ENCODE assay signal across 20 cellular contexts in genomic region chr3:155047672-155048071, GRCh38. TPM values are rescaled to one million over a fixed set of nuclear protein-coding genes. Genes with fewer than 3 reads are reported as not detected.
DNase-seq lines count a peak whose midpoint lies in the region; ATAC-seq and TF ChIP-seq lines count a peak whose summit lies in the region.
"Had no signal": no experiment of that assay in that cellular context is flagged by ENCODE, and none has a peak within 500 bp of the region (broad histone marks: within the 10 kb centered on the region; RNA-seq: fewer than 3 reads in every experiment).

No MANE protein-coding gene starts in this region.

- no peaks in the 10 kb centered on the region for H3K4me1 Mint-ChIP-seq in activated CD4-positive, alpha-beta T cell treated with anti-CD3 and anti-CD28 coated beads, Interleukin-2, amount 10 ng/mL, durations not matched to agents 24 days and 14 days
- H3K4me1 Mint-ChIP-seq: T-helper 17 cell had no signal

- H4K20me1 ChIP-seq in SU-DHL-6 (ENCODE audit: low read depth, low read length) (no peaks in the 10 kb centered on the region), smooth muscle cell (ENCODE audit: low read depth) (no peaks in the 10 kb centered on the region)

- no peak overlapping the region for H3K4me2 ChIP-seq in SU-DHL-6 (ENCODE audit: low read depth, low read length, poor library complexity, severe bottlenecking)
- no peak overlapping the region for H3K4me2 ChIP-seq in smooth muscle cell
- H3K4me2 ChIP-seq: A549 had no signal

- peak; percentile 84 for ATAC-seq in GM18870 (IDR thresholded peaks at IDR 0.05; ENCODE audit: unreplicated experiment)
- ATAC-seq in HG02884 (IDR thresholded peaks at IDR 0.05; ENCODE audit: unreplicated experiment) = peak; percentile 62
- ATAC-seq in HG02642 (IDR thresholded peaks at IDR 0.05; ENCODE audit: poor library complexity, unreplicated experiment) = no peak
- ATAC-seq: A549, PC-3, T-helper 17 cell had no signal

- WGBS in smooth muscle cell (ENCODE audit: low lambda C conversion rate) = 92% methylated on average over 3 of the region's 3 CpGs

- intact Hi-C loops in activated CD4-positive, alpha-beta T cell treated with anti-CD3 and anti-CD28 coated beads, Interleukin-2, amount 10 ng/mL, durations not matched to agents 24 days and 14 days (cut with micrococcal nuclease) = no loop called here

- H3F3A ChIP-seq in SU-DHL-6 (ENCODE audit: insufficient read depth) = no peaks in the 10 kb centered on the region
- no peaks in the 10 kb centered on the region for H3F3A ChIP-seq in smooth muscle cell (ENCODE audit: low read depth)

- H3K4me3 ChIP-seq in SU-DHL-6 (ENCODE audit: insufficient read depth, low read length, poor library complexity, severe bottlenecking) = no peak overlapping the region
- H3K4me3 ChIP-seq in smooth muscle cell = no peak overlapping the region
- H3K4me3 ChIP-seq: A549 had no signal

- H2AFZ ChIP-seq in SU-DHL-6 (ENCODE audit: low read depth, low read length, severe bottlenecking) (peak overlapping the region; percentile 23), smooth muscle cell (ENCODE audit: low read depth) (peak overlapping the region; percentile 43)

- H3K9ac ChIP-seq in SU-DHL-6 (ENCODE audit: low read length) (no peak overlapping the region), smooth muscle cell (ENCODE audit: low read depth) (no peak overlapping the region)

- peaks cover 3% of the 10 kb centered on the region for H3K9me3 Mint-ChIP-seq in activated CD4-positive, alpha-beta T cell treated with anti-CD3 and anti-CD28 coated beads, Interleukin-2, amount 10 ng/mL, durations not matched to agents 24 days and 14 days

- H3K27ac Mint-ChIP-seq in activated CD4-positive, alpha-beta T cell treated with anti-CD3 and anti-CD28 coated beads, Interleukin-2, amount 10 ng/mL, durations not matched to agents 24 days and 14 days = no peak overlapping the region
- H3K27ac Mint-ChIP-seq: B cell, T-helper 17 cell had no signal

- H3K27me3 ChIP-seq in SU-DHL-6 (ENCODE audit: low read length) = no peaks in the 10 kb centered on the region
- H3K27me3 ChIP-seq in smooth muscle cell (ENCODE audit: low read depth) = no peaks in the 10 kb centered on the region

- H3K79me2 ChIP-seq in SU-DHL-6 (ENCODE audit: insufficient read depth, low read length) (no peaks in the 10 kb centered on the region), smooth muscle cell (ENCODE audit: low read depth) (no peaks in the 10 kb centered on the region)

- H3K27ac ChIP-seq in SU-DHL-6 (ENCODE audit: low read depth, low read length) = no peak overlapping the region
- H3K27ac ChIP-seq in smooth muscle cell (ENCODE audit: low read depth) = no peak overlapping the region
- H3K27ac ChIP-seq: A549 had no signal

- no peaks in the 10 kb centered on the region for H3K36me3 ChIP-seq in SU-DHL-6 (ENCODE audit: low read length)
- H3K36me3 ChIP-seq in smooth muscle cell (ENCODE audit: low read depth) = no peaks in the 10 kb centered on the region

- TF ChIP-seq CTCF in SU-DHL-6 (IDR thresholded peaks at IDR 0.05; ENCODE audit: insufficient read depth, low read length, poor library complexity, severe bottlenecking) = no peak
- TF ChIP-seq CTCF in smooth muscle cell (IDR thresholded peaks at IDR 0.05; ENCODE audit: borderline replicate concordance, insufficient read depth, poor library complexity, severe bottlenecking) = no peak

- H3K4me1 ChIP-seq in smooth muscle cell (ENCODE audit: low read depth) = no peaks in the 10 kb centered on the region
- H3K4me1 ChIP-seq: A549 had no signal

- no peaks in the 10 kb centered on the region for H3K9me2 ChIP-seq in SU-DHL-6 (replicated peaks; ENCODE audit: insufficient read depth, low read length)

- H3K4me3 Mint-ChIP-seq in activated CD4-positive, alpha-beta T cell treated with anti-CD3 and anti-CD28 coated beads, Interleukin-2, amount 10 ng/mL, durations not matched to agents 24 days and 14 days = no peak overlapping the region
- H3K4me3 Mint-ChIP-seq: B cell, T-helper 17 cell had no signal

- no peaks in the 10 kb centered on the region for H3K27me3 Mint-ChIP-seq in activated CD4-positive, alpha-beta T cell treated with anti-CD3 and anti-CD28 coated beads, Interleukin-2, amount 10 ng/mL, durations not matched to agents 24 days and 14 days
- H3K27me3 Mint-ChIP-seq: B cell, T-helper 17 cell had no signal

- DNase-seq in smooth muscle cell (lab: John Stamatoyannopoulos, UW; ENCODE audit: unreplicated experiment) = no peak
- DNase-seq in activated CD4-positive, alpha-beta T cell treated with anti-CD3 and anti-CD28 coated beads, Interleukin-2, amount 10 ng/mL, durations not matched to agents 24 days and 14 days = no peak
- no peak for DNase-seq in activated naive CD4-positive, alpha-beta T cell treated with anti-CD3 and anti-CD28 coated beads, Interleukin-2, amount 50 U/mL, for 16 hours
- DNase-seq: DMS53, GDM1, KG1, NCI-H1105, NCI-H2029 treated with DMSO at 0.1 percent for 48 hours, NCI-H226, NCI-H524, PC-3, Right ventricle myocardium superior, SW 1271, T-helper 17 cell had no signal

- H3K36me3 Mint-ChIP-seq in activated CD4-positive, alpha-beta T cell treated with anti-CD3 and anti-CD28 coated beads, Interleukin-2, amount 10 ng/mL, durations not matched to agents 24 days and 14 days (ENCODE audit: low read depth) = no peaks in the 10 kb centered on the region

- H3K9me3 ChIP-seq in SU-DHL-6 (ENCODE audit: insufficient read depth, low read length) (peaks cover 20% of the 10 kb centered on the region; the same call in 1 of the 2 replicates), smooth muscle cell (replicated peaks; ENCODE audit: low read depth) (no peaks in the 10 kb centered on the region)
- H3K9me3 ChIP-seq: A549 had no signal

RNA-seq across cellular contexts. Expression of gene MME, which starts 32.4 kb away (rescaled TPM):
- total RNA-seq in smooth muscle cell = 136 and 185 TPM in 2 replicates
- 62.0 and 79.2 TPM in 2 replicates for polyA plus RNA-seq in smooth muscle cell
- total RNA-seq in activated CD4-positive, alpha-beta T cell treated with anti-CD3 and anti-CD28 coated beads, Interleukin-2, amount 10 ng/mL, durations not matched to agents 24 days and 14 days = not detected in 2 replicates
- polyA plus RNA-seq: A549 had no signal

Comparison
In these comparisons a context has a peak if more than half of its experiments do, and no peak if none do; other contexts are left out.
1. RNA of gene MME, which starts 32.4 kb away (total RNA-seq): 136 to 185 TPM in smooth muscle cell; not detected in activated CD4-positive, alpha-beta T cell treated with anti-CD3 and anti-CD28 coated beads, Interleukin-2, amount 10 ng/mL, durations not matched to agents 24 days and 14 days; every median in the first group is over 100 times any median in the second.